8 cellular contexts compared by ENCODE assay signal in the genomic region with DNA sequence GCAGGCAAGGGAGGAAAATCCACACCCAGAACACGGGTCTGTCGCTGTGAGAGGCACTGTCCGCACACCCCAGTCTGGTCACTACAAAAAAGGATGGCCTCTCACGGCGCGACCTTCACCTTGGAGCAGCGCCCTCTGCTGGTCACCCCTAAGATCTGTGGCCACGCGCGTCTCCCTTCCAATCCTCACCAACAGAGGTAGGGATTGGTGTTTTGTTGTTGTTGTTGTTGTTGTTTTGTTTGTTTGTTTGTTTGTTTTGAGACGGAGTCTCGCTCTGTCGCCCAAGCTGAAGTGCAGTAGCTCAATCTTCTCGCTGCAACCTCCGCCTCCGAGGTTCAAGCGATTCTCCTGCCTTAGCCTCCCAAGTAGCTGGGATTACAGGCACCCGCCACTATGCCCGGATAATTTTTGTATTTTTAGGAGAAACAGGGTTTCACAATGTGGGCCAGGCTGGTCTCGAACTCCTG. TPM values are rescaled to one million over a fixed set of nuclear protein-coding genes. Genes with fewer than 3 reads are reported as not detected.
A peak's percentile ranks its signal among the peaks of the same experiment; 100 is the strongest.
DNase-seq lines count a peak whose midpoint lies in the region; ATAC-seq and TF ChIP-seq lines count a peak whose summit lies in the region.

No MANE protein-coding gene starts in this region.

- peak; percentile 77 for ATAC-seq in GM19023 (IDR thresholded peaks at IDR 0.05; ENCODE audit: unreplicated experiment)
- ATAC-seq in activated CD8-positive, alpha-beta T cell treated with anti-CD3 and anti-CD28 coated beads, Interleukin-2, amount 10 ng/mL, durations not matched to agents 7 days and 5 days = peak; percentile 86

- H3K9me3 ChIP-seq in neural progenitor cell (ENCODE audit: low read depth) = no peaks in the 10 kb centered on the region
- H3K9me3 ChIP-seq in tibial artery = no peaks in the 10 kb centered on the region

- H3K4me3 Mint-ChIP-seq in activated CD8-positive, alpha-beta T cell treated with anti-CD3 and anti-CD28 coated beads, Interleukin-2, amount 10 ng/mL, durations not matched to agents 7 days and 5 days = peak overlapping the region; percentile 59
- peak overlapping the region; percentile 16 for H3K4me3 Mint-ChIP-seq in neural progenitor cell

- no peaks in the 10 kb centered on the region for H4K20me1 ChIP-seq in neural progenitor cell (ENCODE audit: low read depth)

- CTCF ChIA-PET in activated CD8-positive, alpha-beta T cell treated with anti-CD3 and anti-CD28 coated beads, Interleukin-2, amount 10 ng/mL, durations not matched to agents 7 days and 5 days (lab: Charles Lee) = interaction anchor here (1.1 to 2.3 kb wide), 9 partner anchors 8 to 212 kb away, joined by 3 to 13 read pairs (median 5); partner anchors contain the start of gene C17orf58

- H3K27ac ChIP-seq in 22Rv1 = no peak overlapping the region
- H3K27ac ChIP-seq in neural progenitor cell = no peak overlapping the region
- H3K27ac ChIP-seq in tibial artery = no peak overlapping the region

- H3K27me3 Mint-ChIP-seq in activated CD8-positive, alpha-beta T cell treated with anti-CD3 and anti-CD28 coated beads, Interleukin-2, amount 10 ng/mL, durations not matched to agents 7 days and 5 days (ENCODE audit: low read depth) = peaks cover 13% of the 10 kb centered on the region
- H3K27me3 Mint-ChIP-seq in neural progenitor cell (ENCODE audit: insufficient read depth, low read depth) = peaks cover 4% of the 10 kb centered on the region

- H3F3A ChIP-seq in neural progenitor cell (ENCODE audit: low read depth) = no peaks in the 10 kb centered on the region

- peaks cover 9% of the 10 kb centered on the region for H3K4me1 Mint-ChIP-seq in activated CD8-positive, alpha-beta T cell treated with anti-CD3 and anti-CD28 coated beads, Interleukin-2, amount 10 ng/mL, durations not matched to agents 7 days and 5 days (ENCODE audit: low read depth)
- H3K4me1 Mint-ChIP-seq in neural progenitor cell = no peaks in the 10 kb centered on the region

- intact Hi-C loops in tibial artery (cut with DNase I; ENCODE audit: low total_unique reads) = no loop called here

- H3K27me3 ChIP-seq in neural progenitor cell (no peaks in the 10 kb centered on the region), tibial artery (no peaks in the 10 kb centered on the region)

- H3K4me1 ChIP-seq in neural progenitor cell = no peaks in the 10 kb centered on the region
- H3K4me1 ChIP-seq in tibial artery = no peaks in the 10 kb centered on the region

- DNase-seq in NCI-H69 (lab: John Stamatoyannopoulos, UW) (peak; percentile 44), epithelial cell of proximal tubule (ENCODE audit: low read depth) (no peak), neural progenitor cell (ENCODE audit: low spot score) (peak; percentile 66), tibial artery (peak in 1 of 2 donors; percentile 31), NCI-H187 treated with DMSO at 0.1 percent for 48 hours (lab: John Stamatoyannopoulos, UW) (no peak)
- DNase-seq in activated CD8-positive, alpha-beta T cell treated with anti-CD3 and anti-CD28 coated beads, Interleukin-2, amount 10 ng/mL, durations not matched to agents 7 days and 5 days = peak; percentile 76

- TF ChIP-seq CTCF in 22Rv1 (IDR thresholded peaks at IDR 0.05) = peak; percentile 92
- peak; percentile 75 for TF ChIP-seq CTCF in epithelial cell of proximal tubule (conservative IDR thresholded peaks at IDR 0.05; ENCODE audit: low read depth, low read length)
- TF ChIP-seq CTCF in neural progenitor cell (IDR thresholded peaks at IDR 0.05) = peak; percentile 66
- peak; percentile 49 for TF ChIP-seq CTCF in tibial artery (IDR thresholded peaks at IDR 0.05)

- no peak overlapping the region for H3K4me3 ChIP-seq in epithelial cell of proximal tubule (ENCODE audit: low read depth, low read length)
- no peak overlapping the region for H3K4me3 ChIP-seq in neural progenitor cell
- no peak overlapping the region for H3K4me3 ChIP-seq in tibial artery

- POLR2A ChIA-PET in activated CD8-positive, alpha-beta T cell treated with anti-CD3 and anti-CD28 coated beads, Interleukin-2, amount 10 ng/mL, durations not matched to agents 7 days and 5 days (lab: Charles Lee) = no interaction called here

- no peaks in the 10 kb centered on the region for H3K9me3 Mint-ChIP-seq in activated CD8-positive, alpha-beta T cell treated with anti-CD3 and anti-CD28 coated beads, Interleukin-2, amount 10 ng/mL, durations not matched to agents 7 days and 5 days (ENCODE audit: insufficient read depth)
- H3K9me3 Mint-ChIP-seq in neural progenitor cell = no peaks in the 10 kb centered on the region

- no peak overlapping the region for H2AFZ ChIP-seq in neural progenitor cell (replicated peaks)

- H3K36me3 ChIP-seq in neural progenitor cell (no peaks in the 10 kb centered on the region), tibial artery (no peaks in the 10 kb centered on the region)

- H3K9ac ChIP-seq in neural progenitor cell = no peak overlapping the region

- no peaks in the 10 kb centered on the region for H3K79me2 ChIP-seq in neural progenitor cell (ENCODE audit: low read depth)

- H3K4me2 ChIP-seq in neural progenitor cell = no peak overlapping the region

- H3K27ac Mint-ChIP-seq in activated CD8-positive, alpha-beta T cell treated with anti-CD3 and anti-CD28 coated beads, Interleukin-2, amount 10 ng/mL, durations not matched to agents 7 days and 5 days = no peak overlapping the region
- H3K27ac Mint-ChIP-seq in neural progenitor cell = no peak overlapping the region

- no peaks in the 10 kb centered on the region for H3K36me3 Mint-ChIP-seq in activated CD8-positive, alpha-beta T cell treated with anti-CD3 and anti-CD28 coated beads, Interleukin-2, amount 10 ng/mL, durations not matched to agents 7 days and 5 days (ENCODE audit: low read depth)
- H3K36me3 Mint-ChIP-seq in neural progenitor cell = no peaks in the 10 kb centered on the region

RNA-seq across cellular contexts. Expression of gene C17orf58, which starts 15.0 kb away (rescaled TPM):
- 1 to 10 TPM; 5.5 to 5.8 TPM for total RNA-seq in activated CD8-positive, alpha-beta T cell treated with anti-CD3 and anti-CD28 coated beads, Interleukin-2, amount 10 ng/mL, durations not matched to agents 7 days and 5 days
- total RNA-seq in epithelial cell of proximal tubule = 13.8 and 14.5 TPM in 2 replicates
- total RNA-seq in neural progenitor cell (ENCODE audit: low replicate concordance) = 34.3 and 43.9 TPM in 2 replicates

RNA-seq across cellular contexts. Expression of gene KPNA2, which starts 24.3 kb away (rescaled TPM):
- total RNA-seq in activated CD8-positive, alpha-beta T cell treated with anti-CD3 and anti-CD28 coated beads, Interleukin-2, amount 10 ng/mL, durations not matched to agents 7 days and 5 days = 100 to 1,000 TPM; 288 to 292 TPM
- total RNA-seq in epithelial cell of proximal tubule = 369 and 409 TPM in 2 replicates
- total RNA-seq in neural progenitor cell (ENCODE audit: low replicate concordance) = 480 and 549 TPM in 2 replicates

Comparison
In these comparisons a context has a peak if more than half of its experiments do, and no peak if none do; other contexts are left out.
1. DNase-seq: peak in NCI-H69 (single experiment), activated CD8-positive, alpha-beta T cell treated with anti-CD3 and anti-CD28 coated beads, Interleukin-2, amount 10 ng/mL, durations not matched to agents 7 days and 5 days (single experiment) and neural progenitor cell (single experiment); none in epithelial cell of proximal tubule (single experiment) and NCI-H187 treated with DMSO at 0.1 percent for 48 hours (single experiment).
2. Peak in every context shown above with its lines, with median percentiles within 50 percentile points of each other: CTCF ChIP-seq.